ENCODE assay signal across 10 cellular contexts in the genomic region with DNA sequence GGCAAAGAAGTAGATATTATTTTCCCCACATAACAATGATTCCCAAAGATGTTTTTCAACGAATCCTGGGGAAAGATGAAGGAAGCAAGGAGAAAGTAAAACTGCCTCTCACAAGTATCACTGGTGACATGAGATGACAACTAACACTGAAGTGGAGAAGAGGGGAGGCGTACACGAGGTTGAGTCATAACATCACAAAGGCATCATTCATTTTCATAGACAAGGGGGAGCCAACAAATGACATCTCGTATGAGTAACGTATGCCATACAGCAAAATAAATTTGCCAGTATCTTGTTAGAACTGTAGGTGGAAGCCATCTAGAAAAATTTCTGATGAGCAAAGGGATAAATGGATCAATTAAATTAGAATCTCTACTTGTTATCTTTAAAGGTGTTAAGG. TPM values are rescaled to one million over a fixed set of nuclear protein-coding genes. Genes with fewer than 3 reads are reported as not detected.
DNase-seq lines count a peak whose midpoint lies in the region; ATAC-seq and TF ChIP-seq lines count a peak whose summit lies in the region.
"Had no signal": no experiment of that assay in that cellular context is flagged by ENCODE, and none has a peak within 500 bp of the region (broad histone marks: within the 10 kb centered on the region; RNA-seq: fewer than 3 reads in every experiment).

No MANE protein-coding gene starts in this region.

- H3K36me3 Mint-ChIP-seq in activated CD8-positive, alpha-beta T cell treated with anti-CD3 and anti-CD28 coated beads for 36 hours (ENCODE audit: low read depth): no peaks in the 10 kb centered on the region
- peaks cover 2% of the 10 kb centered on the region for H3K36me3 Mint-ChIP-seq in activated CD8-positive, alpha-beta T cell treated with anti-CD3 and anti-CD28 coated beads, Interleukin-2, amount 10 ng/mL, durations not matched to agents 7 days and 5 days (ENCODE audit: low read depth)

- CTCF ChIA-PET in activated CD8-positive, alpha-beta T cell treated with anti-CD3 and anti-CD28 coated beads for 36 hours (lab: Charles Lee): no interaction called here
- CTCF ChIA-PET in activated CD8-positive, alpha-beta T cell treated with anti-CD3 and anti-CD28 coated beads, Interleukin-2, amount 10 ng/mL, durations not matched to agents 7 days and 5 days (lab: Charles Lee): no interaction called here

- H3K9me3 ChIP-seq in RWPE2 (ENCODE audit: severe bottlenecking): no peaks in the 10 kb centered on the region
- H3K9me3 ChIP-seq in left ventricle myocardium inferior (replicated peaks): no peaks in the 10 kb centered on the region

- no peak for TF ChIP-seq CTCF in activated CD8-positive, alpha-beta T cell treated with anti-CD3 and anti-CD28 coated beads for 36 hours (IDR thresholded peaks at IDR 0.05)
- TF ChIP-seq CTCF in RWPE2 (IDR thresholded peaks at IDR 0.05; ENCODE audit: poor library complexity, severe bottlenecking) (no peak), left ventricle myocardium inferior (IDR thresholded peaks at IDR 0.05; ENCODE audit: borderline replicate concordance) (no peak)

- DNase-seq in activated CD8-positive, alpha-beta T cell treated with anti-CD3 and anti-CD28 coated beads for 36 hours: peak; percentile 13
- no peak for DNase-seq in activated CD8-positive, alpha-beta T cell treated with anti-CD3 and anti-CD28 coated beads, Interleukin-2, amount 10 ng/mL, durations not matched to agents 7 days and 5 days
- DNase-seq in HCEC 1CT: peak; percentile 49
- no peak for DNase-seq in RWPE2 (ENCODE audit: low spot score)
- peak; percentile 9 for DNase-seq in midbrain (lab: John Stamatoyannopoulos, UW)
- DNase-seq in NCI-H526 (lab: John Stamatoyannopoulos, UW): no peak
- no peak for DNase-seq in SIG-M5 (lab: John Stamatoyannopoulos, UW)
- DNase-seq in left ventricle myocardium inferior: no peak
- DNase-seq: NCI-H2171; stimulated activated CD8-positive, alpha-beta memory T cell treated with anti-CD3 and anti-CD28 coated beads, Interleukin-4, amount 100 ng/mL, for 48 hours had no signal

- H3K27me3 ChIP-seq in RWPE2 (ENCODE audit: insufficient read depth, poor library complexity, severe bottlenecking) (no peaks in the 10 kb centered on the region), left ventricle myocardium inferior (ENCODE audit: low read depth) (no peaks in the 10 kb centered on the region)

- H3K4me3 Mint-ChIP-seq in activated CD8-positive, alpha-beta T cell treated with anti-CD3 and anti-CD28 coated beads for 36 hours: no peak overlapping the region
- no peak overlapping the region for H3K4me3 Mint-ChIP-seq in activated CD8-positive, alpha-beta T cell treated with anti-CD3 and anti-CD28 coated beads, Interleukin-2, amount 10 ng/mL, durations not matched to agents 7 days and 5 days

- ATAC-seq in activated CD8-positive, alpha-beta T cell treated with anti-CD3 and anti-CD28 coated beads for 36 hours: peak; percentile 74
- ATAC-seq in activated CD8-positive, alpha-beta T cell treated with anti-CD3 and anti-CD28 coated beads, Interleukin-2, amount 10 ng/mL, durations not matched to agents 7 days and 5 days: no peak
- ATAC-seq in RWPE2 (ENCODE audit: low read depth): peak; percentile 43; the same call in 2 of the 3 replicates

- H3K4me1 ChIP-seq in RWPE2 (ENCODE audit: insufficient read depth, poor library complexity, severe bottlenecking) (peaks cover 16% of the 10 kb centered on the region), left ventricle myocardium inferior (peaks cover 15% of the 10 kb centered on the region)

- H3K27ac Mint-ChIP-seq in activated CD8-positive, alpha-beta T cell treated with anti-CD3 and anti-CD28 coated beads for 36 hours: no peak overlapping the region
- H3K27ac Mint-ChIP-seq in activated CD8-positive, alpha-beta T cell treated with anti-CD3 and anti-CD28 coated beads, Interleukin-2, amount 10 ng/mL, durations not matched to agents 7 days and 5 days: no peak overlapping the region

- H3K4me3 ChIP-seq in RWPE2 (ENCODE audit: severe bottlenecking) (no peak overlapping the region), left ventricle myocardium inferior (no peak overlapping the region)

- POLR2A ChIA-PET in activated CD8-positive, alpha-beta T cell treated with anti-CD3 and anti-CD28 coated beads for 36 hours (lab: Charles Lee): no interaction called here
- POLR2A ChIA-PET in activated CD8-positive, alpha-beta T cell treated with anti-CD3 and anti-CD28 coated beads, Interleukin-2, amount 10 ng/mL, durations not matched to agents 7 days and 5 days (lab: Charles Lee): no interaction called here

- H3K36me3 ChIP-seq in RWPE2 (ENCODE audit: low read depth) (0 out of 2 replicates have a peak, but pooled peaks cover 2% of the 10 kb centered on the region), left ventricle myocardium inferior (no peaks in the 10 kb centered on the region)

- H3K27me3 Mint-ChIP-seq in activated CD8-positive, alpha-beta T cell treated with anti-CD3 and anti-CD28 coated beads for 36 hours: no peaks in the 10 kb centered on the region
- H3K27me3 Mint-ChIP-seq in activated CD8-positive, alpha-beta T cell treated with anti-CD3 and anti-CD28 coated beads, Interleukin-2, amount 10 ng/mL, durations not matched to agents 7 days and 5 days (ENCODE audit: low read depth): no peaks in the 10 kb centered on the region

- intact Hi-C loops in activated CD8-positive, alpha-beta T cell treated with anti-CD3 and anti-CD28 coated beads for 36 hours (cut with micrococcal nuclease): no loop called here
- intact Hi-C loops in left ventricle myocardium inferior (cut with micrococcal nuclease): no loop called here

- H3K27ac ChIP-seq in RWPE2 (ENCODE audit: poor library complexity, severe bottlenecking) (no peak overlapping the region), left ventricle myocardium inferior (replicated peaks) (no peak overlapping the region)

- H3K4me1 Mint-ChIP-seq in activated CD8-positive, alpha-beta T cell treated with anti-CD3 and anti-CD28 coated beads for 36 hours (ENCODE audit: low read depth): peaks cover 6% of the 10 kb centered on the region
- no peaks in the 10 kb centered on the region for H3K4me1 Mint-ChIP-seq in activated CD8-positive, alpha-beta T cell treated with anti-CD3 and anti-CD28 coated beads, Interleukin-2, amount 10 ng/mL, durations not matched to agents 7 days and 5 days (ENCODE audit: low read depth)

- no peaks in the 10 kb centered on the region for H3K9me3 Mint-ChIP-seq in activated CD8-positive, alpha-beta T cell treated with anti-CD3 and anti-CD28 coated beads for 36 hours
- H3K9me3 Mint-ChIP-seq in activated CD8-positive, alpha-beta T cell treated with anti-CD3 and anti-CD28 coated beads, Interleukin-2, amount 10 ng/mL, durations not matched to agents 7 days and 5 days (ENCODE audit: insufficient read depth): no peaks in the 10 kb centered on the region

RNA-seq across cellular contexts. Expression of gene ATP1B1, which starts 56.6 kb away (rescaled TPM):
- 1 to 10 TPM; 3.1 to 3.7 TPM for total RNA-seq in activated CD8-positive, alpha-beta T cell treated with anti-CD3 and anti-CD28 coated beads for 36 hours
- 10 to 100 TPM; 10.7 to 12.0 TPM for total RNA-seq in activated CD8-positive, alpha-beta T cell treated with anti-CD3 and anti-CD28 coated beads, Interleukin-2, amount 10 ng/mL, durations not matched to agents 7 days and 5 days
- 385 TPM for total RNA-seq in left ventricle myocardium inferior

Comparison
In these comparisons a context has a peak if more than half of its experiments do, and no peak if none do; other contexts are left out.
1. DNase-seq: peak in activated CD8-positive, alpha-beta T cell treated with anti-CD3 and anti-CD28 coated beads for 36 hours (single experiment), HCEC 1CT (single experiment) and midbrain (single experiment); none in activated CD8-positive, alpha-beta T cell treated with anti-CD3 and anti-CD28 coated beads, Interleukin-2, amount 10 ng/mL, durations not matched to agents 7 days and 5 days (single experiment), RWPE2 (single experiment), NCI-H526 (0 of 2), SIG-M5 (single experiment) and left ventricle myocardium inferior (single experiment).
2. RNA of gene ATP1B1, which starts 56.6 kb away (total RNA-seq): 385 TPM in left ventricle myocardium inferior (single experiment); 10.7 to 12.0 TPM in activated CD8-positive, alpha-beta T cell treated with anti-CD3 and anti-CD28 coated beads, Interleukin-2, amount 10 ng/mL, durations not matched to agents 7 days and 5 days and 3.1 to 3.7 TPM in activated CD8-positive, alpha-beta T cell treated with anti-CD3 and anti-CD28 coated beads for 36 hours; every median in the first group is over 10 times any median in the second.